Comparison of ENCODE assay signal across 26 cellular contexts in genomic region chr12:131505561-131505960, GRCh38.
"Had no signal": no experiment of that assay in that cellular context is flagged by ENCODE, and none has a peak within 500 bp of the region (broad histone marks: within the 10 kb centered on the region; RNA-seq: fewer than 3 reads in every experiment).

No MANE protein-coding gene starts in this region.

- H3K4me3 ChIP-seq: esophagus muscularis mucosa, gastroesophageal sphincter, heart left ventricle, left ventricle myocardium inferior, lower lobe of right lung, ovary, sigmoid colon, stomach, thyroid gland, vagina had no signal

- DNase-seq: effector CD8-positive, alpha-beta T cell; foreskin keratinocyte; heart left ventricle; hippocampal formation; left cardiac atrium; left ventricle myocardium inferior; lower lobe of right lung; ovary; right cardiac atrium; sigmoid colon; stimulated activated CD4-positive, alpha-beta T cell treated with anti-CD3 and anti-CD28 coated beads, Interleukin-2, amount 100 ng/mL, for 24 hours; stimulated activated CD4-positive, alpha-beta T cell treated with anti-CD3 and anti-CD28 coated beads, Interleukin-4, amount 100 ng/mL, for 24 hours; stimulated activated naive CD4-positive, alpha-beta T cell treated with Interleukin-2 at 50 U/mL for 16 hours; stomach; thyroid gland; trophoblast cell had no signal

- H3K4me1 ChIP-seq: esophagus muscularis mucosa, foreskin keratinocyte, gastroesophageal sphincter, heart left ventricle, left ventricle myocardium inferior, lower lobe of right lung, sigmoid colon, stomach, thyroid gland, vagina had no signal

- H3K36me3 Mint-ChIP-seq: natural killer cell treated with Interleukin-12 subunit alpha and Interleukin-12 subunit beta and Interleukin-15 and Interleukin-18, amount 100 ng/mL, for 72 hours; stimulated activated effector memory CD8-positive, alpha-beta T cell treated with anti-CD3 and anti-CD28 coated beads, Interleukin-12 subunit alpha, Interleukin-12 subunit beta, amount 100 ng/mL, for 72 hours had no signal

- H3K9me3 Mint-ChIP-seq: dendritic cell treated with granulocyte-macrophage colony-stimulating factor and Interleukin-4, amounts not matched to agents 40 ng/mL and 50 ng/mL, for 4 days; natural killer cell treated with Interleukin-12 subunit alpha and Interleukin-12 subunit beta and Interleukin-15 and Interleukin-18, amount 100 ng/mL, for 72 hours; neural crest cell; stimulated activated effector memory CD8-positive, alpha-beta T cell treated with anti-CD3 and anti-CD28 coated beads, Interleukin-12 subunit alpha, Interleukin-12 subunit beta, amount 100 ng/mL, for 72 hours had no signal

- FAIRE-seq: colon, endothelial cell of umbilical vein, islet of Langerhans had no signal

- ATAC-seq: foreskin keratinocyte; gastroesophageal sphincter; heart left ventricle; lower lobe of right lung; natural killer cell treated with Interleukin-12 subunit alpha and Interleukin-12 subunit beta and Interleukin-15 and Interleukin-18, amount 100 ng/mL, for 72 hours; right cardiac atrium; stimulated activated effector memory CD8-positive, alpha-beta T cell treated with anti-CD3 and anti-CD28 coated beads, Interleukin-12 subunit alpha, Interleukin-12 subunit beta, amount 100 ng/mL, for 72 hours had no signal

- H3K27ac Mint-ChIP-seq: dendritic cell treated with granulocyte-macrophage colony-stimulating factor and Interleukin-4, amounts not matched to agents 40 ng/mL and 50 ng/mL, for 4 days; natural killer cell treated with Interleukin-12 subunit alpha and Interleukin-12 subunit beta and Interleukin-15 and Interleukin-18, amount 100 ng/mL, for 72 hours; stimulated activated effector memory CD8-positive, alpha-beta T cell treated with anti-CD3 and anti-CD28 coated beads, Interleukin-12 subunit alpha, Interleukin-12 subunit beta, amount 100 ng/mL, for 72 hours had no signal

- H3K9me3 ChIP-seq: esophagus muscularis mucosa, gastroesophageal sphincter, lower lobe of right lung, ovary, sigmoid colon, stomach, thyroid gland, vagina had no signal

- H3K4me3 Mint-ChIP-seq: dendritic cell treated with granulocyte-macrophage colony-stimulating factor and Interleukin-4, amounts not matched to agents 40 ng/mL and 50 ng/mL, for 4 days; natural killer cell treated with Interleukin-12 subunit alpha and Interleukin-12 subunit beta and Interleukin-15 and Interleukin-18, amount 100 ng/mL, for 72 hours; neural crest cell; stimulated activated effector memory CD8-positive, alpha-beta T cell treated with anti-CD3 and anti-CD28 coated beads, Interleukin-12 subunit alpha, Interleukin-12 subunit beta, amount 100 ng/mL, for 72 hours had no signal

- H3K36me3 ChIP-seq: esophagus muscularis mucosa, gastroesophageal sphincter, heart left ventricle, left ventricle myocardium inferior, lower lobe of right lung, ovary, sigmoid colon, stomach, thyroid gland, vagina had no signal

- H3K27ac ChIP-seq: esophagus muscularis mucosa, foreskin keratinocyte, gastroesophageal sphincter, heart left ventricle, left ventricle myocardium inferior, lower lobe of right lung, ovary, sigmoid colon, stomach, thyroid gland, vagina had no signal

- H3K27me3 ChIP-seq: foreskin keratinocyte, ovary, thyroid gland, vagina had no signal
